7 cellular contexts compared by ENCODE assay signal in the genomic region with DNA sequence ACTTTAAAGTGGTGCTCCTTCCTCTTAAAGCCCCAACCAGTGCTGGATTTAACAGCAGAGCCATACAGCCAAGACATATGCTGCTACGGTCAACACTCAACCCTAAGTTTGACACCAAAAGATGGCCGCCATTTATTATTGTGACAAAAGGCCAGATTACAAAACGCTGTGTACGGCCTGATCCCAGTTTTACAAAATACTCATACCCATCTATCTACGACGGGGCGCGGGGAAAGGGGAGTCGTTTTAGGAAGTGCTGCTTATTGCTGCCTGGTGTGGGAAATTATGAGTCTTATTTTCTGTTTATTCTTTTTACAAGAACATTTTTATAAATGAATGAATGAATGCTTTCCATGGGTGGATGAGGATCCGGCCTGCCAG. TPM values are rescaled to one million over a fixed set of nuclear protein-coding genes. Genes with fewer than 3 reads are reported as not detected.
DNase-seq lines count a peak whose midpoint lies in the region; ATAC-seq and TF ChIP-seq lines count a peak whose summit lies in the region.

No MANE protein-coding gene starts in this region.

- peak overlapping the region; percentile 65 for H2BK15ac ChIP-seq in neuronal stem cell (ENCODE audit: low read length)

- no peak overlapping the region for H2AK5ac ChIP-seq in neuronal stem cell (ENCODE audit: low read depth, low read length)

- WGBS in ectodermal cell, 2 experiments, result 57 to 75% methylated on average over 5 to 7 of the region's 10 CpGs
- WGBS in neuronal stem cell (ENCODE audit: extremely low coverage in 2 of 2, insufficient read length in 2 of 2, insufficient replicate concordance in 1 of 2), 2 donors, result no CpG with 5 or more reads among the region's 10 CpGs

- peak overlapping the region; percentile 73 for H3K4me2 ChIP-seq in neuronal stem cell (ENCODE audit: insufficient read depth, low read length, poor library complexity, severe bottlenecking)

- H3K4me1 ChIP-seq in ectodermal cell (ENCODE audit: control insufficient read depth, insufficient read depth, low read length) (no peaks in the 10 kb centered on the region), neuronal stem cell (ENCODE audit: control insufficient read depth in 2 of 2, insufficient read depth in 1 of 2, low read depth in 1 of 2, low read length in 2 of 2) (peaks cover 0 to 6% of the 10 kb centered on the region in 2 donors)

- H2AFZ ChIP-seq in neuronal stem cell (ENCODE audit: low read length), result peak overlapping the region; percentile 96

- no peaks in the 10 kb centered on the region for H3K27me3 ChIP-seq in ectodermal cell (ENCODE audit: control insufficient read depth, insufficient read depth, low read length, poor library complexity, severe bottlenecking)
- no peaks in the 10 kb centered on the region for H3K27me3 ChIP-seq in neuronal stem cell (ENCODE audit: control insufficient read depth in 3 of 3, insufficient read depth in 3 of 3, low read depth in 1 of 3, low read length in 3 of 3)

- peak overlapping the region; percentile 97 for H3K18ac ChIP-seq in neuronal stem cell (ENCODE audit: low read length)

- no peak for TF ChIP-seq CTCF in GM20000 (IDR thresholded peaks at IDR 0.05; ENCODE audit: extremely low read depth, missing control alignments)

- no peak overlapping the region for H3K14ac ChIP-seq in neuronal stem cell (ENCODE audit: low read length)

- H3K9me3 ChIP-seq in ectodermal cell (ENCODE audit: control insufficient read depth, low read length) (no peaks in the 10 kb centered on the region), neuronal stem cell (replicated peaks in 1 of 2; ENCODE audit: control insufficient read depth in 2 of 2, insufficient read depth in 1 of 2, low read depth in 1 of 2, low read length in 2 of 2) (peaks cover 0 to 2% of the 10 kb centered on the region in 2 donors)

- no peak overlapping the region for H2BK5ac ChIP-seq in neuronal stem cell (ENCODE audit: low read length)

- H3K36me3 ChIP-seq in ectodermal cell (ENCODE audit: control insufficient read depth, insufficient read depth, low read length), result no peaks in the 10 kb centered on the region
- peaks cover 3 to 5% of the 10 kb centered on the region in 2 donors for H3K36me3 ChIP-seq in neuronal stem cell (replicated peaks in 1 of 2; ENCODE audit: control insufficient read depth in 2 of 2, insufficient read depth in 2 of 2, low read length in 2 of 2)

- no peak overlapping the region for H3K9ac ChIP-seq in neuronal stem cell (ENCODE audit: low read depth, low read length, poor library complexity)

- no peaks in the 10 kb centered on the region for H3K79me1 ChIP-seq in neuronal stem cell (ENCODE audit: low read depth, low read length)

- H4K8ac ChIP-seq in neuronal stem cell (ENCODE audit: low read depth, low read length), result no peak overlapping the region

- H3K4me3 ChIP-seq in ectodermal cell (ENCODE audit: insufficient read depth, low read depth, low read length) (peak overlapping the region; percentile 56), neuronal stem cell (ENCODE audit: low read length in 2 of 2) (peak overlapping the region; percentile 62 to 93)

- H2BK120ac ChIP-seq in neuronal stem cell (ENCODE audit: low read depth, low read length), result no peak overlapping the region

- no peak overlapping the region for H3K27ac ChIP-seq in ectodermal cell (ENCODE audit: insufficient read depth, low read depth, low read length, poor library complexity, severe bottlenecking)
- no peak overlapping the region for H3K27ac ChIP-seq in neuronal stem cell (replicated peaks; ENCODE audit: low read length)

- no peak overlapping the region for H2BK12ac ChIP-seq in neuronal stem cell (ENCODE audit: low read length)

- H4K91ac ChIP-seq in neuronal stem cell (ENCODE audit: low read depth, low read length, poor library complexity), result no peak overlapping the region

- H3K23ac ChIP-seq in neuronal stem cell (ENCODE audit: low read depth, low read length, poor library complexity), result no peak overlapping the region

- ATAC-seq in HG03280 (IDR thresholded peaks at IDR 0.05; ENCODE audit: unreplicated experiment), result no peak

- no peak overlapping the region for H3K4ac ChIP-seq in neuronal stem cell (ENCODE audit: low read length)

- DNase-seq in GM20000 (ENCODE audit: low spot score) (peak; percentile 30), NCI-H2227 treated with DMSO at 0.1 percent for 48 hours (lab: John Stamatoyannopoulos, UW) (peak; percentile 32), neuronal stem cell (ENCODE audit: low spot score) (no peak), ureter (ENCODE audit: low spot score) (no peak)
- no peak for DNase-seq in stimulated activated CD4-positive, alpha-beta T cell treated with anti-CD3 and anti-CD28 coated beads, Interleukin-4, amount 100 ng/mL, for 4 hours

RNA-seq across cellular contexts. Expression of a gene that starts 0.5 kb away (rescaled TPM):
- polyA plus RNA-seq in ectodermal cell (2013, experiment 1 of 4), result 3.6 TPM
- polyA plus RNA-seq in ectodermal cell (2013, experiment 2 of 4), result 5.0 TPM
- polyA plus RNA-seq in ectodermal cell (2013, experiment 3 of 4), result 2.9 TPM
- polyA plus RNA-seq in ectodermal cell (2013, experiment 4 of 4), result 3.0 TPM
- 2.8 TPM for polyA plus RNA-seq in neuronal stem cell (2013, experiment 1 of 2)
- polyA plus RNA-seq in neuronal stem cell (2013, experiment 2 of 2), result 2.6 TPM
- total RNA-seq in ureter, result 7.8 TPM

Comparison
In these comparisons a context has a peak if more than half of its experiments do, and no peak if none do; other contexts are left out.
1. DNase-seq: peak in GM20000 (single experiment) and NCI-H2227 treated with DMSO at 0.1 percent for 48 hours (single experiment); none in neuronal stem cell (single experiment), ureter (single experiment) and stimulated activated CD4-positive, alpha-beta T cell treated with anti-CD3 and anti-CD28 coated beads, Interleukin-4, amount 100 ng/mL, for 4 hours (0 of 2).